ENCODE assay signal across 8 cellular contexts in the genomic region with DNA sequence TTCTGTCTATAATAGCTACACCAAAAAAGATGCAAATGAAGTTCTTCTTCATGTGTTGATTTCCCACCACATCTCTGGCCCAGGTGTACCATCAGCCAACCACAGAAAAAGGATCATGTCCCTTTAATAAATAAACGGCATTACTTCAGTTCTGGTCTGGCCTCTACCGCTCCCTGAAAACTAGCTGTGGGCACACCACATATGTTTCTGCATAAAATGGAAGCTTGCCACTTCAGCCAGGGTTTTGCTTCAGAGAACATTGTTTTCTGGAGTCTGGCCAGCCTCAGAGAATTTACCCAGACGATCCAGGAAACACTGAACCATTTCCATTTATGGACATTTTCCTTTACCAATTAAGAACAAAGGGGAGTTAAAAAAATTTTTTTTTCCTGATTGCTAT. TPM values are rescaled to one million over a fixed set of nuclear protein-coding genes. Genes with fewer than 3 reads are reported as not detected.
DNase-seq lines count a peak whose midpoint lies in the region; ATAC-seq and TF ChIP-seq lines count a peak whose summit lies in the region.

No MANE protein-coding gene starts in this region.

- no peaks in the 10 kb centered on the region for H3K36me3 ChIP-seq in left lung

- H3K4me3 ChIP-seq in astrocyte of the spinal cord (ENCODE audit: low read depth, low read length) (no peak overlapping the region), left lung (no peak overlapping the region)

- peaks cover 6 to 11% of the 10 kb centered on the region in 2 donors for H3K4me1 ChIP-seq in left lung

- intact Hi-C loops in left lung (cut with DNase I), result no loop called here

- H3K9me3 ChIP-seq in left lung, result no peaks in the 10 kb centered on the region

- in situ Hi-C loops in astrocyte of the spinal cord (cut with HindIII; ENCODE audit: low sequenced_read_pairs), result no loop called here

- DNase-seq in AG08396 (ENCODE audit: low spot score), result peak; percentile 71
- DNase-seq in astrocyte of the spinal cord (ENCODE audit: low read depth, low spot score), result peak; percentile 93
- DNase-seq in left lung, result no peak
- DNase-seq in stimulated activated CD4-positive, alpha-beta T cell treated with anti-CD3 and anti-CD28 coated beads, Interleukin-4, amount 100 ng/mL, for 1 hour, result no peak

- TF ChIP-seq CTCF in astrocyte of the spinal cord (IDR thresholded peaks at IDR 0.05; ENCODE audit: low read depth, low read length), result no peak
- TF ChIP-seq CTCF in left lung (IDR thresholded peaks at IDR 0.05), result no peak

- H3K27ac ChIP-seq in left lung, result peak overlapping the region; percentile 50 to 68

- ATAC-seq in HG03457 (IDR thresholded peaks at IDR 0.05; ENCODE audit: unreplicated experiment) (peak; percentile 57), left lung (peak; percentile 77), HG03039 (IDR thresholded peaks at IDR 0.05; ENCODE audit: unreplicated experiment) (no peak), HG03439 (IDR thresholded peaks at IDR 0.05; ENCODE audit: unreplicated experiment) (no peak), GM19035 (IDR thresholded peaks at IDR 0.05; ENCODE audit: unreplicated experiment) (no peak)

- no peaks in the 10 kb centered on the region for H3K27me3 ChIP-seq in left lung

RNA-seq across cellular contexts. Expression of a gene that starts 5.9 kb away (rescaled TPM):
- 100 to 1,000 TPM in 1 of 2 donors, 10 to 100 TPM in 1; 46.8 to 104 TPM for total RNA-seq in left lung

Comparison
In these comparisons a context has a peak if more than half of its experiments do, and no peak if none do; other contexts are left out.
1. DNase-seq: peak in AG08396 (single experiment) and astrocyte of the spinal cord (single experiment); none in left lung (0 of 2) and stimulated activated CD4-positive, alpha-beta T cell treated with anti-CD3 and anti-CD28 coated beads, Interleukin-4, amount 100 ng/mL, for 1 hour (single experiment).
2. ATAC-seq: peak in HG03457 (single experiment) and left lung (single experiment); none in HG03039 (single experiment), HG03439 (single experiment) and GM19035 (single experiment).